11 cellular contexts compared by ENCODE assay signal in the genomic region with DNA sequence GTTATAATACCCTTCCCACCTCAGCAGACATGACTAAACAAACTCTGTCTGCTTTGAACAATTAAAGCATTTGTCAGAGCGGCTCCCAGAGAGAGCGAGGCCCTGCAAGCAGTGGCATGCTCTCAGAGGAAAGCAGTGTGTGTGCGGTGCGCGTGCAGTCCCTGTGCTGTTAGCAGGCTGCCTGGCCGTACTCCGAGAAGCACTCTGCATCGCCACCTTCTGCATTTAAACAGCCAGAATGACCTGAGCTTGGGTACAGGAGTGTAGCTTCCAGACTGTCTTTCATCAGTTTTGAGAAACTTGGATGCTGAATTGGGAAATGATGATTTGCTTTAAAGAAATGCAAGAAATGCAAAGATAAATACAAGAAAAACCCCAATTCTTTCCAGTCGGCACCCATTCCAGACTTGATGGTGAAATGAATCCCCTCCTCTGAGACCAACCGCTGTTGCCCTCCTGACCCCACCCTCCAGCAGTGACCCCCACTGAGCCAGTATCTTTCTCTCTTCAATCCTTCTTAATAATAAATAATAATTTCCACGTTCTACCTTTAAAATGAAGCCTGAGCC.
A peak's percentile ranks its signal among the peaks of the same experiment; 100 is the strongest.
DNase-seq lines count a peak whose midpoint lies in the region; ATAC-seq and TF ChIP-seq lines count a peak whose summit lies in the region.
"Had no signal": no experiment of that assay in that cellular context is flagged by ENCODE, and none has a peak within 500 bp of the region (broad histone marks: within the 10 kb centered on the region; RNA-seq: fewer than 3 reads in every experiment).

No MANE protein-coding gene starts in this region.

- peak; percentile 47 for ATAC-seq in Panc1
- no peak for ATAC-seq in HG03439 (IDR thresholded peaks at IDR 0.05; ENCODE audit: unreplicated experiment)
- no peak for ATAC-seq in HG03571 (IDR thresholded peaks at IDR 0.05; ENCODE audit: unreplicated experiment)

- no peak overlapping the region for H3K27ac Mint-ChIP-seq in activated naive CD4-positive, alpha-beta T cell treated with anti-CD3 and anti-CD28 coated beads, Interleukin-2, amount 10 ng/mL, durations not matched to agents 7 days and 5 days

- in situ Hi-C loops in Panc1 (cut with HindIII; ENCODE audit: low pct_unique_long_range_greater_than_20kb, low sequenced_read_pairs), result no loop called here

- H3K27me3 Mint-ChIP-seq in activated naive CD4-positive, alpha-beta T cell treated with anti-CD3 and anti-CD28 coated beads, Interleukin-2, amount 10 ng/mL, durations not matched to agents 7 days and 5 days, result no peaks in the 10 kb centered on the region
- H3K27me3 Mint-ChIP-seq: central memory CD8-positive, alpha-beta T cell had no signal

- H3K9me3 ChIP-seq in Panc1 (ENCODE audit: control insufficient read depth, insufficient read depth, low read depth, low read length), result no peaks in the 10 kb centered on the region
- H3K9me3 ChIP-seq in prostate gland, result no peaks in the 10 kb centered on the region

- BruUV-seq in Panc1 (replicated peaks; lab: Mats Ljungman, UMichigan), result no TSS peak

- intact Hi-C loops in Panc1 (cut with micrococcal nuclease; ENCODE audit: unreplicated experiment), result no loop called here
- intact Hi-C loops in prostate gland (cut with DNase I), result no loop called here

- no peak overlapping the region for H3K4me3 ChIP-seq in Panc1 (ENCODE audit: low read depth in 2 of 2, low read length in 2 of 2)
- no peak overlapping the region for H3K4me3 ChIP-seq in foreskin fibroblast (ENCODE audit: low read depth in 1 of 2, low read length in 2 of 2)
- H3K4me3 ChIP-seq in prostate gland, result no peak overlapping the region
- H3K4me3 ChIP-seq: lung had no signal

- CTCF ChIA-PET in Panc1 (lab: Charles Lee), result no interaction called here
- CTCF ChIA-PET in activated naive CD4-positive, alpha-beta T cell treated with anti-CD3 and anti-CD28 coated beads, Interleukin-2, amount 10 ng/mL, durations not matched to agents 7 days and 5 days (lab: Charles Lee), result no interaction called here

- H3K27ac ChIP-seq in Panc1 (ENCODE audit: low read length) (0 out of 2 replicates have a peak overlapping the region, but pooled peaks have one; percentile 36), prostate gland (no peak overlapping the region)

- no peaks in the 10 kb centered on the region for H3K4me1 Mint-ChIP-seq in activated naive CD4-positive, alpha-beta T cell treated with anti-CD3 and anti-CD28 coated beads, Interleukin-2, amount 10 ng/mL, durations not matched to agents 7 days and 5 days

- no peaks in the 10 kb centered on the region for H3K27me3 ChIP-seq in Panc1 (ENCODE audit: control insufficient read depth, insufficient read depth, low read length)
- H3K27me3 ChIP-seq in prostate gland (replicated peaks; ENCODE audit: insufficient read depth), result no peaks in the 10 kb centered on the region

- peaks cover 10% of the 10 kb centered on the region; the same call in 1 of the 2 replicates for H3K4me1 ChIP-seq in Panc1 (ENCODE audit: control insufficient read depth, insufficient read depth, low read length)
- H3K4me1 ChIP-seq in prostate gland (replicated peaks), result peaks cover 5% of the 10 kb centered on the region

- TF ChIP-seq POLR2A in prostate gland (IDR thresholded peaks at IDR 0.05), result no peak

- H3K36me3 ChIP-seq in Panc1 (ENCODE audit: control insufficient read depth, insufficient read depth, low read length) (no peaks in the 10 kb centered on the region), prostate gland (no peaks in the 10 kb centered on the region)

- no peak overlapping the region for H3K4me3 Mint-ChIP-seq in activated naive CD4-positive, alpha-beta T cell treated with anti-CD3 and anti-CD28 coated beads, Interleukin-2, amount 10 ng/mL, durations not matched to agents 7 days and 5 days
- H3K4me3 Mint-ChIP-seq: central memory CD8-positive, alpha-beta T cell had no signal

- WGBS in prostate gland, result 28% methylated on average over 11 of the region's 11 CpGs

- peaks cover 4% of the 10 kb centered on the region for H3K36me3 Mint-ChIP-seq in activated naive CD4-positive, alpha-beta T cell treated with anti-CD3 and anti-CD28 coated beads, Interleukin-2, amount 10 ng/mL, durations not matched to agents 7 days and 5 days

- H3K9me3 Mint-ChIP-seq in activated naive CD4-positive, alpha-beta T cell treated with anti-CD3 and anti-CD28 coated beads, Interleukin-2, amount 10 ng/mL, durations not matched to agents 7 days and 5 days, result peaks cover 2% of the 10 kb centered on the region
- H3K9me3 Mint-ChIP-seq: central memory CD8-positive, alpha-beta T cell had no signal

- no peak for TF ChIP-seq CTCF in Panc1 (IDR thresholded peaks at IDR 0.05)
- no peak for TF ChIP-seq CTCF in foreskin fibroblast (IDR thresholded peaks at IDR 0.05; ENCODE audit: low read depth, low read length)
- TF ChIP-seq CTCF in prostate gland (IDR thresholded peaks at IDR 0.05), result peak in 1 of 4 experiments; percentile 23

- DNase-seq in Daoy (ENCODE audit: low read depth), result peak; percentile 86
- no peak for DNase-seq in Panc1 (ENCODE audit: low read depth, low spot score)
- peak; percentile 75 for DNase-seq in foreskin fibroblast
- DNase-seq in prostate gland (ENCODE audit: low spot score), result peak; percentile 80
- DNase-seq in activated naive CD4-positive, alpha-beta T cell treated with anti-CD3 and anti-CD28 coated beads, Interleukin-2, amount 10 ng/mL, durations not matched to agents 7 days and 5 days, result no peak
- no peak for DNase-seq in stimulated activated CD4-positive, alpha-beta T cell treated with anti-CD3 and anti-CD28 coated beads, Interleukin-1b, Interleukin-23, amount 100 ng/mL, for 48 hours
- DNase-seq: H7 had no signal

- POLR2A ChIA-PET in Panc1 (lab: Charles Lee), result no interaction called here

Comparison
In these comparisons a context has a peak if more than half of its experiments do, and no peak if none do; other contexts are left out.
1. DNase-seq: peak in Daoy (single experiment), foreskin fibroblast (2 of 2) and prostate gland (single experiment); none in Panc1 (single experiment), activated naive CD4-positive, alpha-beta T cell treated with anti-CD3 and anti-CD28 coated beads, Interleukin-2, amount 10 ng/mL, durations not matched to agents 7 days and 5 days (single experiment) and stimulated activated CD4-positive, alpha-beta T cell treated with anti-CD3 and anti-CD28 coated beads, Interleukin-1b, Interleukin-23, amount 100 ng/mL, for 48 hours (single experiment).